In genomic region chr10:116699783-116700150, GRCh38 we compare ENCODE assay signal across 20 cellular contexts. TPM values are rescaled to one million over a fixed set of nuclear protein-coding genes. Genes with fewer than 3 reads are reported as not detected.
"Had no signal": no experiment of that assay in that cellular context is flagged by ENCODE, and none has a peak within 500 bp of the region (broad histone marks: within the 10 kb centered on the region; RNA-seq: fewer than 3 reads in every experiment).

No MANE protein-coding gene starts in this region.

- H3K36me3 ChIP-seq: lower lobe of right lung, neutrophil, uterus had no signal

- H3K27me3 Mint-ChIP-seq: activated CD4-positive, alpha-beta memory T cell treated with anti-CD3 and anti-CD28 coated beads, Interleukin-2, amount 10 ng/mL, durations not matched to agents 7 days and 5 days; activated CD8-positive, alpha-beta memory T cell treated with anti-CD3 and anti-CD28 coated beads, Interleukin-2, amount 10 ng/mL, durations not matched to agents 7 days and 5 days had no signal

- H3K9me3 Mint-ChIP-seq: activated CD4-positive, alpha-beta memory T cell treated with anti-CD3 and anti-CD28 coated beads, Interleukin-2, amount 10 ng/mL, durations not matched to agents 7 days and 5 days; activated naive CD8-positive, alpha-beta T cell treated with anti-CD3 and anti-CD28 coated beads for 36 hours; activated T-helper 17 cell treated with anti-CD3 and anti-CD28 coated beads, Interleukin-2, amount 50 U/mL, for 72 hours; natural killer cell; stimulated activated memory B cell treated with anti-CD40 and anti-IgM and Interleukin-4, amounts not matched to agents 10 μg/mL and 1 μg/mL and 100 μg/mL, for 72 hours; T-helper 2 cell treated with Interferon-gamma antibody and Interleukin-4, amounts not matched to agents 5 μg/mL and 100 μg/mL, for 36 hours; WTC11 had no signal

- H3K27ac ChIP-seq: lower lobe of right lung, neutrophil, spleen, uterus had no signal

- H3K27me3 ChIP-seq: neutrophil, spleen, uterus had no signal

- H3K27ac Mint-ChIP-seq: activated CD4-positive, alpha-beta memory T cell treated with anti-CD3 and anti-CD28 coated beads, Interleukin-2, amount 10 ng/mL, durations not matched to agents 7 days and 5 days; activated CD8-positive, alpha-beta memory T cell treated with anti-CD3 and anti-CD28 coated beads, Interleukin-2, amount 10 ng/mL, durations not matched to agents 7 days and 5 days; activated naive CD8-positive, alpha-beta T cell treated with anti-CD3 and anti-CD28 coated beads for 36 hours; activated T-helper 17 cell treated with anti-CD3 and anti-CD28 coated beads, Interleukin-2, amount 50 U/mL, for 72 hours; natural killer cell; stimulated activated memory B cell treated with anti-CD40 and anti-IgM and Interleukin-4, amounts not matched to agents 10 μg/mL and 1 μg/mL and 100 μg/mL, for 72 hours; T-helper 2 cell treated with Interferon-gamma antibody and Interleukin-4, amounts not matched to agents 5 μg/mL and 100 μg/mL, for 36 hours; WTC11 had no signal

- H3K4me3 Mint-ChIP-seq: activated CD4-positive, alpha-beta memory T cell treated with anti-CD3 and anti-CD28 coated beads, Interleukin-2, amount 10 ng/mL, durations not matched to agents 7 days and 5 days; activated CD8-positive, alpha-beta memory T cell treated with anti-CD3 and anti-CD28 coated beads, Interleukin-2, amount 10 ng/mL, durations not matched to agents 7 days and 5 days; activated naive CD8-positive, alpha-beta T cell treated with anti-CD3 and anti-CD28 coated beads for 36 hours; activated T-helper 17 cell treated with anti-CD3 and anti-CD28 coated beads, Interleukin-2, amount 50 U/mL, for 72 hours; natural killer cell; stimulated activated memory B cell treated with anti-CD40 and anti-IgM and Interleukin-4, amounts not matched to agents 10 μg/mL and 1 μg/mL and 100 μg/mL, for 72 hours; T-helper 2 cell treated with Interferon-gamma antibody and Interleukin-4, amounts not matched to agents 5 μg/mL and 100 μg/mL, for 36 hours; WTC11 had no signal

- H3K9me3 ChIP-seq: lower lobe of right lung, neutrophil, spleen, uterus had no signal

- DNase-seq: activated CD4-positive, alpha-beta memory T cell treated with anti-CD3 and anti-CD28 coated beads, Interleukin-2, amount 10 ng/mL, durations not matched to agents 7 days and 5 days; activated CD4-positive, alpha-beta T cell treated with anti-CD3 and anti-CD28 coated beads for 4 hours; activated CD8-positive, alpha-beta memory T cell treated with anti-CD3 and anti-CD28 coated beads, Interleukin-2, amount 10 ng/mL, durations not matched to agents 7 days and 5 days; activated naive CD4-positive, alpha-beta T cell; activated naive CD8-positive, alpha-beta T cell treated with anti-CD3 and anti-CD28 coated beads for 36 hours; activated T-cell treated with anti-CD3 and anti-CD28 coated beads, Interleukin-2, amount 50 U/mL, for 1 hour; foreskin melanocyte; hypothalamus; islet precursor cell; left colon; lower lobe of right lung; natural killer cell; spleen; stimulated activated CD4-positive, alpha-beta T cell treated with anti-CD3 and anti-CD28 coated beads, Interleukin-4, amount 100 ng/mL, for 4 hours; uterus had no signal

- H3K4me3 ChIP-seq: lower lobe of right lung, spleen, uterus had no signal

- H3K36me3 Mint-ChIP-seq: activated CD8-positive, alpha-beta memory T cell treated with anti-CD3 and anti-CD28 coated beads, Interleukin-2, amount 10 ng/mL, durations not matched to agents 7 days and 5 days; activated naive CD8-positive, alpha-beta T cell treated with anti-CD3 and anti-CD28 coated beads for 36 hours; natural killer cell; stimulated activated memory B cell treated with anti-CD40 and anti-IgM and Interleukin-4, amounts not matched to agents 10 μg/mL and 1 μg/mL and 100 μg/mL, for 72 hours; WTC11 had no signal

- ATAC-seq: activated CD8-positive, alpha-beta memory T cell treated with anti-CD3 and anti-CD28 coated beads, Interleukin-2, amount 10 ng/mL, durations not matched to agents 7 days and 5 days; activated T-helper 17 cell treated with anti-CD3 and anti-CD28 coated beads, Interleukin-2, amount 50 U/mL, for 72 hours; left colon; lower lobe of right lung; natural killer cell; stimulated activated memory B cell treated with anti-CD40 and anti-IgM and Interleukin-4, amounts not matched to agents 10 μg/mL and 1 μg/mL and 100 μg/mL, for 72 hours; WTC11 had no signal

- H3K4me1 Mint-ChIP-seq: activated CD4-positive, alpha-beta memory T cell treated with anti-CD3 and anti-CD28 coated beads, Interleukin-2, amount 10 ng/mL, durations not matched to agents 7 days and 5 days; activated CD8-positive, alpha-beta memory T cell treated with anti-CD3 and anti-CD28 coated beads, Interleukin-2, amount 10 ng/mL, durations not matched to agents 7 days and 5 days; activated naive CD8-positive, alpha-beta T cell treated with anti-CD3 and anti-CD28 coated beads for 36 hours; activated T-helper 17 cell treated with anti-CD3 and anti-CD28 coated beads, Interleukin-2, amount 50 U/mL, for 72 hours; natural killer cell; stimulated activated memory B cell treated with anti-CD40 and anti-IgM and Interleukin-4, amounts not matched to agents 10 μg/mL and 1 μg/mL and 100 μg/mL, for 72 hours had no signal

- H3K4me1 ChIP-seq: lower lobe of right lung, spleen, uterus had no signal

RNA-seq across cellular contexts. Expression of gene HSPA12A, which starts 42.6 kb away (rescaled TPM):
- total RNA-seq: activated CD8-positive, alpha-beta memory T cell treated with anti-CD3 and anti-CD28 coated beads, Interleukin-2, amount 10 ng/mL, durations not matched to agents 7 days and 5 days had no signal
